Comparison of ENCODE assay signal across 23 cellular contexts in the genomic region with DNA sequence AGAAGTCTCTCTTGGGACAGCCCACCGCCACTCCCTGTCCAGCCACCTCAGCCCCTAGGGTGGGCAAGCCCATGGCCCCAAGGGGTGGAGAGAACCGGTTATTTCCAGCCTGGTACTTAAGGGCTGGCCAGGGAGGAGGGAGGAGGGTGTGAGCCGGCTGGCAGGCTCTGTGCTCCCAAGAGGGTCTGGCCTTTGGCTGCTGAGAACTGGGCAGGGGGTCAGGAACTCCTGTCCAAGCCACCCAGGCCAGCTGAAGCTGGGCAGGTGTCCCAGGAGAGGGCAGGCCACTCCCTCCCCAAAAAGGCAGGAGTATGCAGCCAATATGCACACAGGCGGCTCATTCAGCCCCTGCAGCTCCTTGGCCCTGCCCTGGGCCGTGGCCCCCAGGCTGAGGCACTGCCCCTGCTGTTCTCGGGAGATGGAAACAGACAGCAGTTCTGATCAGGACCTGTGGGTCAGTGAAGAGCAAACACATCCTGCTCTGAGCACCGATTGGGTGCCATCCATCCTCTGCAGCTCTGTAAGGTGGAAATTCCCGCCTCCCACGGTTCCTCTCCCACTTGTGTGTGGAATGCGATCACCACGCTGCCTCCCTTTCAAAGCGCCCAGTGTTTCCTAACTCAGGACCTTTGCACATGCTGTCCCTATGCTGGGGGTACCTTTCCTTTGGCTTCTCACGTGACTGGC. TPM values are rescaled to one million over a fixed set of nuclear protein-coding genes. Genes with fewer than 3 reads are reported as not detected.
DNase-seq lines count a peak whose midpoint lies in the region; ATAC-seq and TF ChIP-seq lines count a peak whose summit lies in the region.
"Had no signal": no experiment of that assay in that cellular context is flagged by ENCODE, and none has a peak within 500 bp of the region (broad histone marks: within the 10 kb centered on the region; RNA-seq: fewer than 3 reads in every experiment).

No MANE protein-coding gene starts in this region.

- no peak overlapping the region for H3K18ac ChIP-seq in mesenchymal stem cell (ENCODE audit: low read depth in 1 of 2, low read length in 2 of 2)

- no peaks in the 10 kb centered on the region for H4K20me1 ChIP-seq in BLaER1
- H4K20me1 ChIP-seq in neural progenitor cell (ENCODE audit: low read depth) = no peaks in the 10 kb centered on the region

- H2BK12ac ChIP-seq in mesenchymal stem cell (ENCODE audit: low read length in 2 of 2) = no peak overlapping the region

- H3K27me3 Mint-ChIP-seq in neural progenitor cell (ENCODE audit: insufficient read depth, low read depth) = peaks cover 9% of the 10 kb centered on the region

- H3K27ac ChIP-seq in BLaER1 = peak overlapping the region; percentile 18; the same call in 1 of the 2 replicates
- H3K27ac ChIP-seq in WERI-Rb-1 = peak overlapping the region; percentile 43
- H3K27ac ChIP-seq in neural progenitor cell = no peak overlapping the region
- H3K27ac ChIP-seq in mesenchymal stem cell (ENCODE audit: low read length, poor library complexity, severe bottlenecking) = no peak overlapping the region
- H3K27ac ChIP-seq: breast epithelium, suprapubic skin had no signal

- no peak overlapping the region for H3K4me3 ChIP-seq in BLaER1
- H3K4me3 ChIP-seq in WERI-Rb-1 (ENCODE audit: low read depth, low read length) = no peak overlapping the region
- H3K4me3 ChIP-seq in neural progenitor cell = no peak overlapping the region
- no peak overlapping the region for H3K4me3 ChIP-seq in mesenchymal stem cell (ENCODE audit: insufficient read depth in 1 of 2, low read depth in 1 of 2, low read length in 2 of 2)
- H3K4me3 ChIP-seq: breast epithelium, suprapubic skin had no signal

- H3K4me3 Mint-ChIP-seq in neural progenitor cell = no peak overlapping the region
- H3K4me3 Mint-ChIP-seq: activated T-helper 17 cell treated with anti-CD3 and anti-CD28 coated beads, Interleukin-2, amount 50 U/mL, for 72 hours; CD4-positive, alpha-beta T cell; dendritic cell treated with granulocyte-macrophage colony-stimulating factor and Interleukin-4, amounts not matched to agents 40 ng/mL and 50 ng/mL, for 4 days; IgD-negative memory B cell; nephron progenitor cell had no signal

- H3F3A ChIP-seq in neural progenitor cell (ENCODE audit: low read depth) = no peaks in the 10 kb centered on the region

- H3K9me3 ChIP-seq in BLaER1 = no peaks in the 10 kb centered on the region
- peaks cover 2% of the 10 kb centered on the region for H3K9me3 ChIP-seq in WERI-Rb-1 (ENCODE audit: severe bottlenecking)
- no peaks in the 10 kb centered on the region for H3K9me3 ChIP-seq in neural progenitor cell (ENCODE audit: low read depth)
- H3K9me3 ChIP-seq in mesenchymal stem cell (ENCODE audit: control insufficient read depth, low read length) = no peaks in the 10 kb centered on the region
- H3K9me3 ChIP-seq: breast epithelium, suprapubic skin had no signal

- H3K9me3 Mint-ChIP-seq in neural progenitor cell = no peaks in the 10 kb centered on the region
- H3K9me3 Mint-ChIP-seq: activated T-helper 17 cell treated with anti-CD3 and anti-CD28 coated beads, Interleukin-2, amount 50 U/mL, for 72 hours; CD4-positive, alpha-beta T cell; dendritic cell treated with granulocyte-macrophage colony-stimulating factor and Interleukin-4, amounts not matched to agents 40 ng/mL and 50 ng/mL, for 4 days; nephron progenitor cell had no signal

- no peak overlapping the region for H4K91ac ChIP-seq in mesenchymal stem cell (ENCODE audit: low read length)

- WGBS in mesenchymal stem cell = 82% methylated on average over 13 of the region's 13 CpGs

- DNase-seq in WERI-Rb-1 (no peak), neural progenitor cell (ENCODE audit: low spot score) (no peak), mesenchymal stem cell (no peak)
- DNase-seq: activated CD4-positive, alpha-beta T cell treated with anti-CD3 and anti-CD28 coated beads for 4 hours; CD4-positive, alpha-beta T cell; DMS53; foreskin melanocyte; HCEC 1CT; NCI-H1436 treated with DMSO at 0.1 percent for 48 hours; NCI-H526 treated with DMSO at 0.1 percent for 48 hours; nephron progenitor cell had no signal

- peak overlapping the region; percentile 62 for H3K4me2 ChIP-seq in BLaER1
- no peak overlapping the region for H3K4me2 ChIP-seq in neural progenitor cell
- no peak overlapping the region for H3K4me2 ChIP-seq in mesenchymal stem cell (ENCODE audit: low read length, poor library complexity, severe bottlenecking)

- no peak overlapping the region for H2BK5ac ChIP-seq in mesenchymal stem cell (ENCODE audit: low read depth, low read length, poor library complexity, severe bottlenecking)

- H3K36me3 Mint-ChIP-seq in neural progenitor cell = no peaks in the 10 kb centered on the region

- peaks cover 13% of the 10 kb centered on the region; the same call in 1 of the 2 replicates for H3K27me3 ChIP-seq in BLaER1
- no peaks in the 10 kb centered on the region for H3K27me3 ChIP-seq in WERI-Rb-1 (ENCODE audit: insufficient read depth, low read depth, severe bottlenecking)
- H3K27me3 ChIP-seq in neural progenitor cell = no peaks in the 10 kb centered on the region
- H3K27me3 ChIP-seq in mesenchymal stem cell (ENCODE audit: control insufficient read depth in 1 of 2, insufficient read depth in 1 of 2, low read length in 2 of 2) = peaks cover 28 to 67% of the 10 kb centered on the region in 2 experiments
- H3K27me3 ChIP-seq: breast epithelium had no signal

- H2BK15ac ChIP-seq in mesenchymal stem cell (ENCODE audit: low read depth, poor library complexity, severe bottlenecking) = no peak overlapping the region

- peaks cover 15% of the 10 kb centered on the region for H3K4me1 Mint-ChIP-seq in neural progenitor cell
- H3K4me1 Mint-ChIP-seq: activated T-helper 17 cell treated with anti-CD3 and anti-CD28 coated beads, Interleukin-2, amount 50 U/mL, for 72 hours had no signal

- H2AFZ ChIP-seq in neural progenitor cell (replicated peaks) (no peak overlapping the region), mesenchymal stem cell (ENCODE audit: low read depth, low read length) (no peak overlapping the region)

- no peaks in the 10 kb centered on the region for H3K36me3 ChIP-seq in BLaER1
- no peaks in the 10 kb centered on the region for H3K36me3 ChIP-seq in WERI-Rb-1
- H3K36me3 ChIP-seq in neural progenitor cell = no peaks in the 10 kb centered on the region
- H3K36me3 ChIP-seq in mesenchymal stem cell (ENCODE audit: control insufficient read depth in 1 of 2, insufficient read depth in 2 of 2, low read depth in 1 of 2, low read length in 2 of 2) = peaks cover 0 to 6% of the 10 kb centered on the region in 2 experiments
- H3K36me3 ChIP-seq: breast epithelium, suprapubic skin had no signal

- H3K79me1 ChIP-seq in mesenchymal stem cell (replicated peaks; ENCODE audit: low read length, poor library complexity, severe bottlenecking) = no peaks in the 10 kb centered on the region

- H3K9ac ChIP-seq in BLaER1 (no peak overlapping the region), neural progenitor cell (no peak overlapping the region), mesenchymal stem cell (ENCODE audit: low read length) (no peak overlapping the region)

- H4K8ac ChIP-seq in mesenchymal stem cell (ENCODE audit: low read length) = no peak overlapping the region

- no peak overlapping the region for H2BK120ac ChIP-seq in mesenchymal stem cell (ENCODE audit: low read depth, low read length)

- H3K79me2 ChIP-seq in neural progenitor cell (ENCODE audit: low read depth) = no peaks in the 10 kb centered on the region

- no peak overlapping the region for H3K23ac ChIP-seq in mesenchymal stem cell (ENCODE audit: low read length in 2 of 2)

- H3K4ac ChIP-seq in mesenchymal stem cell (ENCODE audit: low read depth in 1 of 2, low read length in 2 of 2) = no peak overlapping the region

- H3K4me1 ChIP-seq in BLaER1 (peaks cover 14% of the 10 kb centered on the region), neural progenitor cell (peaks cover 7% of the 10 kb centered on the region), mesenchymal stem cell (ENCODE audit: control insufficient read depth, insufficient read depth, low read depth, low read length) (peaks cover 3% of the 10 kb centered on the region)

- TF ChIP-seq CTCF in WERI-Rb-1 (IDR thresholded peaks at IDR 0.05; ENCODE audit: low read depth, low read length) = no peak
- no peak for TF ChIP-seq CTCF in neural progenitor cell (IDR thresholded peaks at IDR 0.05)

- H2AK5ac ChIP-seq in mesenchymal stem cell (ENCODE audit: low read length, severe bottlenecking) = no peak overlapping the region

- no peak for ATAC-seq in HG03039 (IDR thresholded peaks at IDR 0.05; ENCODE audit: unreplicated experiment)
- no peak for ATAC-seq in HG03521 (IDR thresholded peaks at IDR 0.05; ENCODE audit: unreplicated experiment)
- ATAC-seq: activated T-helper 17 cell treated with anti-CD3 and anti-CD28 coated beads, Interleukin-2, amount 50 U/mL, for 72 hours had no signal

- peak overlapping the region; percentile 17 for H3K27ac Mint-ChIP-seq in neural progenitor cell
- H3K27ac Mint-ChIP-seq: activated T-helper 17 cell treated with anti-CD3 and anti-CD28 coated beads, Interleukin-2, amount 50 U/mL, for 72 hours; CD4-positive, alpha-beta T cell; dendritic cell treated with granulocyte-macrophage colony-stimulating factor and Interleukin-4, amounts not matched to agents 40 ng/mL and 50 ng/mL, for 4 days; IgD-negative memory B cell; nephron progenitor cell had no signal

- H3K14ac ChIP-seq in mesenchymal stem cell (ENCODE audit: low read length in 2 of 2) = no peak overlapping the region

RNA-seq across cellular contexts. Expression of a gene that starts 17.1 kb away (rescaled TPM):
- total RNA-seq in neural progenitor cell (ENCODE audit: low replicate concordance) = 0.56 and 0.59 TPM in 2 replicates
- polyA plus RNA-seq in mesenchymal stem cell (2013, experiment 1 of 2) = 0.10 TPM
- polyA plus RNA-seq in mesenchymal stem cell (2013, experiment 2 of 2) = not detected
- total RNA-seq: activated T-helper 17 cell treated with anti-CD3 and anti-CD28 coated beads, Interleukin-2, amount 50 U/mL, for 72 hours; CD4-positive, alpha-beta T cell; MCF 10A had no signal
- polyA plus RNA-seq: AG04450, IgD-negative memory B cell had no signal

RNA-seq across cellular contexts. Expression of a gene that starts 38.1 kb away (rescaled TPM):
- 0.56 TPM in 1 of 2 replicates, not detected in the other for total RNA-seq in neural progenitor cell (ENCODE audit: low replicate concordance)
- 0.03 TPM for polyA plus RNA-seq in mesenchymal stem cell (2013, experiment 1 of 2)
- 0.03 TPM for polyA plus RNA-seq in mesenchymal stem cell (2013, experiment 2 of 2)
- total RNA-seq: activated T-helper 17 cell treated with anti-CD3 and anti-CD28 coated beads, Interleukin-2, amount 50 U/mL, for 72 hours; CD4-positive, alpha-beta T cell; epithelial cell of proximal tubule; kidney epithelial cell; MCF 10A had no signal
- polyA plus RNA-seq: IgD-negative memory B cell had no signal

RNA-seq across cellular contexts. Expression of a gene that starts 39.1 kb away (rescaled TPM):
- total RNA-seq in neural progenitor cell (ENCODE audit: low replicate concordance) = 4.3 and 16.2 TPM in 2 replicates
- polyA plus RNA-seq in mesenchymal stem cell (2013, experiment 1 of 2) = 13.9 TPM
- 12.5 TPM for polyA plus RNA-seq in mesenchymal stem cell (2013, experiment 2 of 2)
- polyA plus RNA-seq: IgD-negative memory B cell had no signal

Comparison
In these comparisons a context has a peak if more than half of its experiments do, and no peak if none do; other contexts are left out.
1. H3K27ac ChIP-seq: peak in BLaER1 (single experiment) and WERI-Rb-1 (single experiment); none in neural progenitor cell (single experiment) and mesenchymal stem cell (single experiment).